ENCODE assay signal across 8 cellular contexts in genomic region chr17:28357061-28357900, GRCh38. TPM values are rescaled to one million over a fixed set of nuclear protein-coding genes. Genes with fewer than 3 reads are reported as not detected.
DNase-seq lines count a peak whose midpoint lies in the region; ATAC-seq and TF ChIP-seq lines count a peak whose summit lies in the region.

Gene POLDIP2 (minus strand): TSS chr17:28357527. CDS start chr17:28357448, 79 bp downstream.

- peak; percentile 5 to 87 (median 83) for TF ChIP-seq POLR2A in spleen (IDR thresholded peaks at IDR 0.05)

- H3K9me3 Mint-ChIP-seq in activated B cell treated with CpG ODN at 0.5 μM for 24 hours = no peaks in the 10 kb centered on the region

- peaks cover 11 to 67% (median 59%) of the 10 kb centered on the region in 6 donors for H3K36me3 ChIP-seq in spleen

- H3K27me3 ChIP-seq in spleen (replicated peaks in 1 of 7) = no peaks in the 10 kb centered on the region

- H3K4me1 ChIP-seq in spleen = peaks cover 18 to 44% (median 33%) of the 10 kb centered on the region in 6 donors

- intact Hi-C loops in activated B cell treated with CpG ODN at 0.5 μM for 24 hours (cut with micrococcal nuclease) (loop anchor here (1.0 kb wide), 5 partner anchors 14 to 595 kb away; partner anchors contain the start of genes IFT20, SARM1, TMEM97 and TNFAIP1), spleen (cut with DNase I; ENCODE audit: low total_unique reads) (no loop called here)

- ATAC-seq in GM18909 (IDR thresholded peaks at IDR 0.05; ENCODE audit: poor library complexity, unreplicated experiment) = peak; percentile 97
- ATAC-seq in HG03159 (IDR thresholded peaks at IDR 0.05; ENCODE audit: unreplicated experiment) = peak; percentile 91
- peak; percentile 98 for ATAC-seq in activated B cell treated with CpG ODN at 0.5 μM for 24 hours (ENCODE audit: low read depth)

- POLR2A ChIA-PET in activated B cell treated with CpG ODN at 0.5 μM for 24 hours (lab: Charles Lee) = interaction anchor here (0.5 to 3.8 kb wide), 25 partner anchors 9 to 1939 kb away, joined by 3 to 110 read pairs (median 4); partner anchors contain the start of genes BLTP2, IFT20, PIGS and SARM1

- H3K4me1 Mint-ChIP-seq in activated B cell treated with CpG ODN at 0.5 μM for 24 hours = peaks cover 26% of the 10 kb centered on the region

- H3K4me3 ChIP-seq in cardiac fibroblast (replicated peaks in 1 of 2; ENCODE audit: low read depth in 2 of 2, low read length in 2 of 2) = peak within 1 kb of the TSS; percentile 95 to 96
- peak within 1 kb of the TSS; percentile 71 to 95 (median 91) for H3K4me3 ChIP-seq in spleen

- DNase-seq in AG08395 (ENCODE audit: low spot score) (peak; percentile 97), NCI-H345 (lab: John Stamatoyannopoulos, UW) (peak; percentile 96), activated B cell treated with CpG ODN at 0.5 μM for 24 hours (peak; percentile 96), cardiac fibroblast (ENCODE audit: low read depth in 2 of 2) (peak; percentile 95 to 97), inferior parietal cortex (ENCODE audit: extremely low spot score) (peak; percentile 96), spleen (peak; percentile 98)

- CTCF ChIA-PET in activated B cell treated with CpG ODN at 0.5 μM for 24 hours (lab: Charles Lee) = interaction anchor here (1.1 to 2.5 kb wide), 3 partner anchors 11 to 59 kb away, joined by 3 to 8 read pairs (median 3); no protein-coding TSS in a partner anchor

- peak within 1 kb of the TSS; percentile 93 for H3K27ac Mint-ChIP-seq in activated B cell treated with CpG ODN at 0.5 μM for 24 hours

- peak within 1 kb of the TSS; percentile 97 for H3K4me3 Mint-ChIP-seq in activated B cell treated with CpG ODN at 0.5 μM for 24 hours

- no peaks in the 10 kb centered on the region for H3K27me3 Mint-ChIP-seq in activated B cell treated with CpG ODN at 0.5 μM for 24 hours

- WGBS in spleen, 5 donors = 0 to 1% (median 0%) methylated on average over 28 to 80 of the region's 80 CpGs

- H3K36me3 Mint-ChIP-seq in activated B cell treated with CpG ODN at 0.5 μM for 24 hours (ENCODE audit: low read depth) = peaks cover 69% of the 10 kb centered on the region

- TF ChIP-seq CTCF in activated B cell treated with CpG ODN at 0.5 μM for 24 hours (IDR thresholded peaks at IDR 0.05) (no peak), cardiac fibroblast (IDR thresholded peaks at IDR 0.05; ENCODE audit: low read depth, low read length) (no peak), spleen (IDR thresholded peaks at IDR 0.05 in 8 of 11, conservative IDR thresholded peaks at IDR 0.05 in 3 of 11) (peak in 7 of 11 experiments; percentile 12 to 53 (median 32))

- peak within 1 kb of the TSS; percentile 87 to 95 (median 91) for H3K27ac ChIP-seq in spleen

- H3K9me3 ChIP-seq in spleen = no peaks in the 10 kb centered on the region

RNA-seq across cellular contexts. Expression of gene POLDIP2, which starts in this region (rescaled TPM):
- total RNA-seq in activated B cell treated with CpG ODN at 0.5 μM for 24 hours (60.5 and 65.2 TPM in 2 replicates), spleen (10 to 100 TPM; 45.6 to 62.6 (median 49.0) TPM)
- polyA plus RNA-seq in spleen = 10 to 100 TPM; 27.8 to 47.1 (median 38.7) TPM

Comparison
In these comparisons a context has a peak if more than half of its experiments do, and no peak if none do; other contexts are left out.
1. Peak in every context shown above with its lines: DNase-seq, ATAC-seq, H3K4me3 ChIP-seq and H3K27ac ChIP-seq.
2. CTCF ChIP-seq: peak in spleen (7 of 11); none in activated B cell treated with CpG ODN at 0.5 μM for 24 hours (single experiment) and cardiac fibroblast (single experiment).